Comparison of ENCODE assay signal across 12 cellular contexts in the genomic region with DNA sequence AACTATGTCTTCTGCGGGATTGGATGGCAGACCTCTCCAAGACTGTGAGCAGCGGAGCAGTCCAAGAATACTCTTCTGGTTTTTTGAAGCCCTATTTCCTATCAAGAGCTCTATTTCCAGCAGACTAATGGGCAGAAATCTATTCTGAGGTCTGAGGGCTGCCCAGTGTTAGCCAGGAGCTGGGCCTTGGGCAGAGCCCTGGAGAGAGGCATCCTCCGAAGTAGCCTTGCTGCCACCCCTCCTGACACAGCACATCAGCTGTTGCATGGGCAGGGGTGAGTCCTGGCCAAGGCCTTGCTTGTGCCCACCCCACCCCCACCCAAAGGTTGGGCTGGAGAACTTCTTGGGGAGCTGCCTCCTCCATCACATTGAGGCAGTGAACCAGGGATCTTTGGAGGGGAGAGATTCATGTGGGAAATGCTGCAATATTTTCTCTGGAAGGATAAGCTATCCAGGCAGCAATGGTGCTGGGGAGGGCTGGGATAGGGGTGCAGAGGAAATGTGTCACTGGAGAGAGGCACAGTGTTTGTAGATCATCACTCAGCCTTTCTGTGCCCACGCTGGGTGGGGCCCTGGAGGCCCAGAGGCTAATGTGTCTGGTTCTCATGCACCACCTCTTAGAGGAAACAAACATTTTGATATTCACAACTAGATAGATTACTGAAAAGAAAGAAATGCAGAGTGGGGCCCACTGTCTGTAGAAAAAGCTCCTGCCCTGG.
DNase-seq lines count a peak whose midpoint lies in the region; TF ChIP-seq lines count a peak whose summit lies in the region.
"Had no signal": no experiment of that assay in that cellular context is flagged by ENCODE, and none has a peak within 500 bp of the region (broad histone marks: within the 10 kb centered on the region; RNA-seq: fewer than 3 reads in every experiment).

No MANE protein-coding gene starts in this region.

- TF ChIP-seq CTCF in nephron progenitor cell (IDR thresholded peaks at IDR 0.05) (no peak), stomach (IDR thresholded peaks at IDR 0.05) (no peak)

- H3K9me3 Mint-ChIP-seq in nephron progenitor cell = no peaks in the 10 kb centered on the region
- H3K9me3 Mint-ChIP-seq: activated B cell treated with CpG ODN at 0.5 μM for 24 hours; activated naive CD8-positive, alpha-beta T cell treated with anti-CD3 and anti-CD28 coated beads for 36 hours had no signal

- no peaks in the 10 kb centered on the region for H3K36me3 ChIP-seq in stomach
- H3K36me3 ChIP-seq: lower lobe of right lung had no signal

- H3K4me3 ChIP-seq in stomach = no peak overlapping the region
- H3K4me3 ChIP-seq: lower lobe of right lung had no signal

- H3K4me1 Mint-ChIP-seq in nephron progenitor cell = peaks cover 39% of the 10 kb centered on the region

- DNase-seq in AG20443 (ENCODE audit: low spot score) (peak; percentile 35), RPMI7951 (ENCODE audit: low read depth) (peak; percentile 39), epithelial cell of prostate (ENCODE audit: low read depth, low spot score) (peak; percentile 31), nephron progenitor cell (no peak), stomach (no peak), NAMALWA (ENCODE audit: low spot score) (no peak)
- DNase-seq in stimulated activated CD4-positive, alpha-beta T cell treated with anti-CD3 and anti-CD28 coated beads, Interleukin-2, amount 100 ng/mL, for 24 hours = no peak
- DNase-seq in stimulated activated CD4-positive, alpha-beta T cell treated with anti-CD3 and anti-CD28 coated beads, Interleukin-2, amount 100 ng/mL, for 48 hours = no peak
- DNase-seq: activated B cell treated with CpG ODN at 0.5 μM for 24 hours; effector CD8-positive, alpha-beta T cell; lower lobe of right lung had no signal

- no peaks in the 10 kb centered on the region for H3K27me3 ChIP-seq in stomach

- H3K4me3 Mint-ChIP-seq in nephron progenitor cell = no peak overlapping the region
- H3K4me3 Mint-ChIP-seq: activated B cell treated with CpG ODN at 0.5 μM for 24 hours; activated naive CD8-positive, alpha-beta T cell treated with anti-CD3 and anti-CD28 coated beads for 36 hours had no signal

- H3K9me3 ChIP-seq in stomach = no peaks in the 10 kb centered on the region
- H3K9me3 ChIP-seq: lower lobe of right lung had no signal

- H3K36me3 Mint-ChIP-seq in nephron progenitor cell (ENCODE audit: low read depth) = peaks cover 20% of the 10 kb centered on the region
- H3K36me3 Mint-ChIP-seq: activated naive CD8-positive, alpha-beta T cell treated with anti-CD3 and anti-CD28 coated beads for 36 hours had no signal

- H3K27me3 Mint-ChIP-seq in nephron progenitor cell (ENCODE audit: low read depth, poor library complexity) = no peaks in the 10 kb centered on the region
- H3K27me3 Mint-ChIP-seq: activated B cell treated with CpG ODN at 0.5 μM for 24 hours; activated naive CD8-positive, alpha-beta T cell treated with anti-CD3 and anti-CD28 coated beads for 36 hours had no signal

- WGBS in stomach, 5 donors = 78 to 88% (median 82%) methylated on average over 4 of the region's 4 CpGs

- peak overlapping the region; percentile 62 for H3K27ac ChIP-seq in epithelial cell of prostate
- no peak overlapping the region for H3K27ac ChIP-seq in stomach
- H3K27ac ChIP-seq: lower lobe of right lung had no signal

- peaks cover 0 to 23% (median 11%) of the 10 kb centered on the region in 4 donors for H3K4me1 ChIP-seq in stomach

- no peak for TF ChIP-seq EP300 in stomach (IDR thresholded peaks at IDR 0.05)

- intact Hi-C loops in stomach (cut with DNase I; ENCODE audit: low total_unique reads) = no loop called here

- TF ChIP-seq POLR2A in stomach (IDR thresholded peaks at IDR 0.05) = no peak

- peak overlapping the region; percentile 2 for H3K27ac Mint-ChIP-seq in nephron progenitor cell
- H3K27ac Mint-ChIP-seq: activated B cell treated with CpG ODN at 0.5 μM for 24 hours; activated naive CD8-positive, alpha-beta T cell treated with anti-CD3 and anti-CD28 coated beads for 36 hours had no signal

Comparison
In these comparisons a context has a peak if more than half of its experiments do, and no peak if none do; other contexts are left out.
1. DNase-seq: peak in AG20443 (single experiment), RPMI7951 (single experiment) and epithelial cell of prostate (single experiment); none in nephron progenitor cell (single experiment), stimulated activated CD4-positive, alpha-beta T cell treated with anti-CD3 and anti-CD28 coated beads, Interleukin-2, amount 100 ng/mL, for 24 hours (0 of 2), stimulated activated CD4-positive, alpha-beta T cell treated with anti-CD3 and anti-CD28 coated beads, Interleukin-2, amount 100 ng/mL, for 48 hours (0 of 2), stomach (single experiment) and NAMALWA (single experiment).